In genomic region chr1:233114860-233115259, GRCh38 we compare ENCODE assay signal across 13 cellular contexts.
DNase-seq lines count a peak whose midpoint lies in the region; ATAC-seq, FAIRE-seq and TF ChIP-seq lines count a peak whose summit lies in the region.
"Had no signal": no experiment of that assay in that cellular context is flagged by ENCODE, and none has a peak within 500 bp of the region (broad histone marks: within the 10 kb centered on the region; RNA-seq: fewer than 3 reads in every experiment).

No MANE protein-coding gene starts in this region.

- intact Hi-C loops in naive thymus-derived CD4-positive, alpha-beta T cell (cut with micrococcal nuclease), result loop anchor here in 1 of 2 donors (5.0 kb wide), 1 partner anchor 308 kb away; the partner anchor contains the start of gene MAP10

- peak overlapping the region; percentile 91 for H3K9ac ChIP-seq in astrocyte (ENCODE audit: low read length)

- H4K20me1 ChIP-seq in astrocyte (ENCODE audit: insufficient read depth, low read length), result no peaks in the 10 kb centered on the region

- H3K27ac ChIP-seq in astrocyte (ENCODE audit: low read depth, low read length), result peak overlapping the region; percentile 98
- H3K27ac ChIP-seq in naive thymus-derived CD4-positive, alpha-beta T cell (ENCODE audit: low read depth, low read length), result no peak overlapping the region

- CTCF ChIA-PET in naive thymus-derived CD4-positive, alpha-beta T cell (lab: Charles Lee), result no interaction called here

- TF ChIP-seq CTCF in astrocyte (IDR thresholded peaks at IDR 0.05; ENCODE audit: insufficient read depth, low read depth, low read length), result no peak

- H3K4me1 Mint-ChIP-seq in astrocyte (ENCODE audit: low read depth, unreplicated experiment), result peaks cover 38% of the 10 kb centered on the region
- H3K4me1 Mint-ChIP-seq in naive thymus-derived CD4-positive, alpha-beta T cell, result peaks cover 0 to 45% (median 14%) of the 10 kb centered on the region in 7 donors

- no peak overlapping the region for H2AFZ ChIP-seq in astrocyte (ENCODE audit: low read depth, low read length)

- no peaks in the 10 kb centered on the region for H3K36me3 ChIP-seq in astrocyte (ENCODE audit: insufficient read depth, low read length)
- no peaks in the 10 kb centered on the region for H3K36me3 ChIP-seq in naive thymus-derived CD4-positive, alpha-beta T cell (ENCODE audit: control insufficient read depth in 2 of 3, insufficient read depth in 3 of 3, low read length in 3 of 3)
- no peaks in the 10 kb centered on the region for H3K36me3 ChIP-seq in MG63

- H3K4me3 Mint-ChIP-seq in astrocyte (ENCODE audit: unreplicated experiment), result no peak overlapping the region
- H3K4me3 Mint-ChIP-seq in naive thymus-derived CD4-positive, alpha-beta T cell, result peak overlapping the region in 3 of 10 donors; percentile 4 to 25 (median 5)
- H3K4me3 Mint-ChIP-seq: activated T-cell treated with anti-CD3 and anti-CD28 coated beads, Interleukin-2, amount 50 U/mL, for 4 hours had no signal

- no peaks in the 10 kb centered on the region for H3K79me2 ChIP-seq in astrocyte (ENCODE audit: insufficient read depth, low read length)

- peak; percentile 21 for ATAC-seq in naive thymus-derived CD4-positive, alpha-beta T cell
- no peak for ATAC-seq in GM19463 (IDR thresholded peaks at IDR 0.05; ENCODE audit: unreplicated experiment)
- ATAC-seq: activated T-cell treated with anti-CD3 and anti-CD28 coated beads, Interleukin-2, amount 50 U/mL, for 4 hours had no signal

- no peaks in the 10 kb centered on the region for H3K27me3 ChIP-seq in astrocyte (ENCODE audit: insufficient read depth, low read length)
- H3K27me3 ChIP-seq in naive thymus-derived CD4-positive, alpha-beta T cell (ENCODE audit: control insufficient read depth in 2 of 2, insufficient read depth in 2 of 2, low read length in 2 of 2), result no peaks in the 10 kb centered on the region
- H3K27me3 ChIP-seq in MG63, result no peaks in the 10 kb centered on the region

- no peaks in the 10 kb centered on the region for H3K9me3 Mint-ChIP-seq in astrocyte (ENCODE audit: unreplicated experiment)
- H3K9me3 Mint-ChIP-seq in naive thymus-derived CD4-positive, alpha-beta T cell, result no peaks in the 10 kb centered on the region
- H3K9me3 Mint-ChIP-seq: activated T-cell treated with anti-CD3 and anti-CD28 coated beads, Interleukin-2, amount 50 U/mL, for 4 hours had no signal

- DNase-seq in CD1c-positive myeloid dendritic cell (ENCODE audit: extremely low spot score) (peak; percentile 82), KG1 (lab: John Stamatoyannopoulos, UW) (peak; percentile 76), astrocyte (ENCODE audit: low read depth) (no peak), MG63 (no peak), NCI-H69 (lab: John Stamatoyannopoulos, UW) (no peak), kidney glomerular epithelial cell (lab: John Stamatoyannopoulos, UW) (no peak)
- no peak for DNase-seq in naive thymus-derived CD4-positive, alpha-beta T cell
- DNase-seq: activated T-cell treated with anti-CD3 and anti-CD28 coated beads, Interleukin-2, amount 50 U/mL, for 4 hours; NCI-H187 had no signal

- POLR2A ChIA-PET in naive thymus-derived CD4-positive, alpha-beta T cell (lab: Charles Lee), result no interaction called here

- H3K4me3 ChIP-seq in astrocyte (ENCODE audit: insufficient read depth, low read depth, low read length) (no peak overlapping the region), MG63 (no peak overlapping the region)
- H3K4me3 ChIP-seq in naive thymus-derived CD4-positive, alpha-beta T cell (ENCODE audit: low read length), result no peak overlapping the region
- H3K4me3 ChIP-seq: skin epidermis had no signal

- peak overlapping the region; percentile 88 for H3K4me2 ChIP-seq in astrocyte (ENCODE audit: low read length)

- H3K9me3 ChIP-seq in astrocyte (ENCODE audit: insufficient read depth, low read depth, low read length) (no peaks in the 10 kb centered on the region), MG63 (no peaks in the 10 kb centered on the region; the same call in 1 of the 2 replicates)
- no peaks in the 10 kb centered on the region for H3K9me3 ChIP-seq in naive thymus-derived CD4-positive, alpha-beta T cell (ENCODE audit: control insufficient read depth in 2 of 3, low read length in 3 of 3)

- H3K27me3 Mint-ChIP-seq in astrocyte (ENCODE audit: low read depth, unreplicated experiment), result no peaks in the 10 kb centered on the region
- H3K27me3 Mint-ChIP-seq in naive thymus-derived CD4-positive, alpha-beta T cell, result no peaks in the 10 kb centered on the region

- FAIRE-seq in astrocyte (lab: Jason Lieb, UNC), result no peak
- FAIRE-seq: bronchial epithelial cell, GM12891 had no signal

- peaks cover 29% of the 10 kb centered on the region for H3K4me1 ChIP-seq in astrocyte (ENCODE audit: insufficient read depth, low read length)
- H3K4me1 ChIP-seq in naive thymus-derived CD4-positive, alpha-beta T cell (ENCODE audit: control insufficient read depth in 2 of 2, insufficient read depth in 2 of 2, low read length in 2 of 2), result no peaks in the 10 kb centered on the region

- peak overlapping the region; percentile 100 for H3K27ac Mint-ChIP-seq in astrocyte (ENCODE audit: unreplicated experiment)
- peak overlapping the region in 2 of 9 donors; percentile 67 to 76 for H3K27ac Mint-ChIP-seq in naive thymus-derived CD4-positive, alpha-beta T cell

- no peaks in the 10 kb centered on the region for H3K36me3 Mint-ChIP-seq in astrocyte (ENCODE audit: low read depth, unreplicated experiment)
- peaks cover 3 to 67% (median 49%) of the 10 kb centered on the region in 5 donors for H3K36me3 Mint-ChIP-seq in naive thymus-derived CD4-positive, alpha-beta T cell

Comparison
In these comparisons a context has a peak if more than half of its experiments do, and no peak if none do; other contexts are left out.
1. DNase-seq: peak in CD1c-positive myeloid dendritic cell (single experiment) and KG1 (single experiment); none in astrocyte (single experiment), naive thymus-derived CD4-positive, alpha-beta T cell (0 of 9), MG63 (single experiment), NCI-H69 (single experiment) and kidney glomerular epithelial cell (single experiment).